In genomic region chr13:112703449-112703848, GRCh38 we compare ENCODE assay signal across 14 cellular contexts.
"Had no signal": no experiment of that assay in that cellular context is flagged by ENCODE, and none has a peak within 500 bp of the region (broad histone marks: within the 10 kb centered on the region; RNA-seq: fewer than 3 reads in every experiment).

No MANE protein-coding gene starts in this region.

- H3K9me3 Mint-ChIP-seq: activated CD4-positive, alpha-beta T cell treated with anti-CD3 and anti-CD28 coated beads, Interleukin-2, amount 10 ng/mL, durations not matched to agents 7 days and 5 days; activated naive CD4-positive, alpha-beta T cell treated with anti-CD3 and anti-CD28 coated beads, Interleukin-2, amount 10 ng/mL, durations not matched to agents 7 days and 5 days; dendritic cell treated with granulocyte-macrophage colony-stimulating factor and Interleukin-4, amounts not matched to agents 40 ng/mL and 50 ng/mL, for 4 days; effector memory CD8-positive, alpha-beta T cell; natural killer cell; T-cell had no signal

- H3K36me3 ChIP-seq: adrenal gland had no signal

- DNase-seq: activated CD4-positive, alpha-beta T cell treated with anti-CD3 and anti-CD28 coated beads, Interleukin-2, amount 10 ng/mL, durations not matched to agents 7 days and 5 days; activated CD8-positive, alpha-beta memory T cell treated with anti-CD3 and anti-CD28 coated beads for 24 hours; activated naive CD4-positive, alpha-beta T cell treated with anti-CD3 and anti-CD28 coated beads, Interleukin-2, amount 10 ng/mL, durations not matched to agents 7 days and 5 days; central memory CD4-positive, alpha-beta T cell; effector memory CD8-positive, alpha-beta T cell; natural killer cell; stimulated activated CD4-positive, alpha-beta T cell treated with anti-CD3 and anti-CD28 coated beads, Interleukin-4, amount 100 ng/mL, for 1 hour; stimulated activated CD8-positive, alpha-beta memory T cell treated with anti-CD3 and anti-CD28 coated beads, Interleukin-4, amount 100 ng/mL, for 48 hours; stimulated activated naive CD8-positive, alpha-beta T cell treated with anti-CD3 and anti-CD28 coated beads, Interleukin-15, Interleukin-2, amounts not matched to agents 100 U/mL and 50 U/mL, for 24 hours; T-cell; T1000 had no signal

- H3K27me3 ChIP-seq: adrenal gland had no signal

- H3K4me3 ChIP-seq: adrenal gland had no signal

- ATAC-seq: effector memory CD8-positive, alpha-beta T cell; stimulated activated naive CD8-positive, alpha-beta T cell treated with anti-CD3 and anti-CD28 coated beads, Interleukin-15, Interleukin-2, amounts not matched to agents 100 U/mL and 50 U/mL, for 24 hours; T-cell had no signal

- H3K9me3 ChIP-seq: adrenal gland had no signal

- H3K27ac ChIP-seq: SK-N-MC had no signal

- H3K36me3 Mint-ChIP-seq: natural killer cell had no signal

- H3K27me3 Mint-ChIP-seq: activated CD4-positive, alpha-beta T cell treated with anti-CD3 and anti-CD28 coated beads, Interleukin-2, amount 10 ng/mL, durations not matched to agents 7 days and 5 days; activated naive CD4-positive, alpha-beta T cell treated with anti-CD3 and anti-CD28 coated beads, Interleukin-2, amount 10 ng/mL, durations not matched to agents 7 days and 5 days; dendritic cell treated with granulocyte-macrophage colony-stimulating factor and Interleukin-4, amounts not matched to agents 40 ng/mL and 50 ng/mL, for 4 days; effector memory CD8-positive, alpha-beta T cell; T-cell had no signal

- H3K4me3 Mint-ChIP-seq: activated CD4-positive, alpha-beta T cell treated with anti-CD3 and anti-CD28 coated beads, Interleukin-2, amount 10 ng/mL, durations not matched to agents 7 days and 5 days; activated naive CD4-positive, alpha-beta T cell treated with anti-CD3 and anti-CD28 coated beads, Interleukin-2, amount 10 ng/mL, durations not matched to agents 7 days and 5 days; dendritic cell treated with granulocyte-macrophage colony-stimulating factor and Interleukin-4, amounts not matched to agents 40 ng/mL and 50 ng/mL, for 4 days; effector memory CD8-positive, alpha-beta T cell; natural killer cell had no signal

- H3K27ac Mint-ChIP-seq: activated CD4-positive, alpha-beta T cell treated with anti-CD3 and anti-CD28 coated beads, Interleukin-2, amount 10 ng/mL, durations not matched to agents 7 days and 5 days; activated naive CD4-positive, alpha-beta T cell treated with anti-CD3 and anti-CD28 coated beads, Interleukin-2, amount 10 ng/mL, durations not matched to agents 7 days and 5 days; dendritic cell treated with granulocyte-macrophage colony-stimulating factor and Interleukin-4, amounts not matched to agents 40 ng/mL and 50 ng/mL, for 4 days; effector memory CD8-positive, alpha-beta T cell; natural killer cell had no signal
